Comparison of ENCODE assay signal across 20 cellular contexts in genomic region chr14:103378042-103378854, GRCh38.
"Had no signal": no experiment of that assay in that cellular context is flagged by ENCODE, and none has a peak within 500 bp of the region (broad histone marks: within the 10 kb centered on the region; RNA-seq: fewer than 3 reads in every experiment).

No MANE protein-coding gene starts in this region.

- H3K36me3 Mint-ChIP-seq: activated naive CD8-positive, alpha-beta T cell treated with anti-CD3 and anti-CD28 coated beads for 36 hours; natural killer cell treated with Interleukin-12 subunit alpha and Interleukin-12 subunit beta and Interleukin-15 and Interleukin-18, amount 100 ng/mL, for 72 hours had no signal

- H3K4me1 ChIP-seq: ascending aorta, thyroid gland, vagina had no signal

- FAIRE-seq: bronchial epithelial cell, endometrium had no signal

- H3K27ac Mint-ChIP-seq: activated CD8-positive, alpha-beta T cell treated with anti-CD3 and anti-CD28 coated beads for 36 hours; activated naive CD8-positive, alpha-beta T cell treated with anti-CD3 and anti-CD28 coated beads for 36 hours; activated T-cell treated with anti-CD3 and anti-CD28 coated beads, Interleukin-2, amount 50 U/mL, for 72 hours; natural killer cell treated with Interleukin-12 subunit alpha and Interleukin-12 subunit beta and Interleukin-15 and Interleukin-18, amount 100 ng/mL, for 72 hours; stimulated activated naive CD8-positive, alpha-beta T cell treated with anti-CD3 and anti-CD28 coated beads, Interleukin-15, amount 100 ng/mL, for 72 hours had no signal

- H3K27ac ChIP-seq: ascending aorta, dorsolateral prefrontal cortex, foreskin keratinocyte, ovary, thyroid gland, vagina had no signal

- H3K4me3 ChIP-seq: ascending aorta, dorsolateral prefrontal cortex, esophagus squamous epithelium, ovary, thyroid gland, vagina had no signal

- H3K9me3 Mint-ChIP-seq: activated CD8-positive, alpha-beta T cell treated with anti-CD3 and anti-CD28 coated beads for 36 hours; activated naive CD8-positive, alpha-beta T cell treated with anti-CD3 and anti-CD28 coated beads for 36 hours; activated T-cell treated with anti-CD3 and anti-CD28 coated beads, Interleukin-2, amount 50 U/mL, for 72 hours; natural killer cell treated with Interleukin-12 subunit alpha and Interleukin-12 subunit beta and Interleukin-15 and Interleukin-18, amount 100 ng/mL, for 72 hours; stimulated activated naive CD8-positive, alpha-beta T cell treated with anti-CD3 and anti-CD28 coated beads, Interleukin-15, amount 100 ng/mL, for 72 hours had no signal

- H3K4me3 Mint-ChIP-seq: activated CD8-positive, alpha-beta T cell treated with anti-CD3 and anti-CD28 coated beads for 36 hours; activated naive CD8-positive, alpha-beta T cell treated with anti-CD3 and anti-CD28 coated beads for 36 hours; activated T-cell treated with anti-CD3 and anti-CD28 coated beads, Interleukin-2, amount 50 U/mL, for 72 hours; natural killer cell treated with Interleukin-12 subunit alpha and Interleukin-12 subunit beta and Interleukin-15 and Interleukin-18, amount 100 ng/mL, for 72 hours; stimulated activated naive CD8-positive, alpha-beta T cell treated with anti-CD3 and anti-CD28 coated beads, Interleukin-15, amount 100 ng/mL, for 72 hours had no signal

- ATAC-seq: activated CD8-positive, alpha-beta T cell treated with anti-CD3 and anti-CD28 coated beads for 36 hours; activated T-cell treated with anti-CD3 and anti-CD28 coated beads, Interleukin-2, amount 50 U/mL, for 72 hours; foreskin keratinocyte; natural killer cell treated with Interleukin-12 subunit alpha and Interleukin-12 subunit beta and Interleukin-15 and Interleukin-18, amount 100 ng/mL, for 72 hours; stimulated activated naive CD8-positive, alpha-beta T cell treated with anti-CD3 and anti-CD28 coated beads, Interleukin-15, amount 100 ng/mL, for 72 hours had no signal

- DNase-seq: activated CD4-positive, alpha-beta T cell treated with anti-CD3 and anti-CD28 coated beads for 4 hours; activated CD8-positive, alpha-beta memory T cell treated with anti-CD3 and anti-CD28 coated beads, Interleukin-2, amount 50 U/mL, for 4 hours; activated CD8-positive, alpha-beta T cell treated with anti-CD3 and anti-CD28 coated beads for 36 hours; activated gamma-delta T cell treated with Interleukin-2 at 50 U/mL for 16 hours; activated naive CD8-positive, alpha-beta T cell treated with anti-CD3 and anti-CD28 coated beads for 36 hours; activated T-cell treated with anti-CD3 and anti-CD28 coated beads, Interleukin-2, amount 50 U/mL, for 72 hours; dorsolateral prefrontal cortex; esophagus squamous epithelium; foreskin keratinocyte; ovary; stimulated activated CD4-positive, alpha-beta T cell treated with anti-CD3 and anti-CD28 coated beads, Interleukin-15, amount 100 ng/mL, for 24 hours; stimulated activated CD4-positive, alpha-beta T cell treated with anti-CD3 and anti-CD28 coated beads, Interleukin-4, amount 100 ng/mL, for 24 hours; stimulated activated naive CD8-positive, alpha-beta T cell treated with anti-CD3 and anti-CD28 coated beads, Interleukin-15, amount 100 ng/mL, for 72 hours; T-helper 9 cell; thyroid gland had no signal

- H3K9me3 ChIP-seq: ascending aorta, esophagus squamous epithelium, ovary, thyroid gland, vagina had no signal
